In the genomic region with DNA sequence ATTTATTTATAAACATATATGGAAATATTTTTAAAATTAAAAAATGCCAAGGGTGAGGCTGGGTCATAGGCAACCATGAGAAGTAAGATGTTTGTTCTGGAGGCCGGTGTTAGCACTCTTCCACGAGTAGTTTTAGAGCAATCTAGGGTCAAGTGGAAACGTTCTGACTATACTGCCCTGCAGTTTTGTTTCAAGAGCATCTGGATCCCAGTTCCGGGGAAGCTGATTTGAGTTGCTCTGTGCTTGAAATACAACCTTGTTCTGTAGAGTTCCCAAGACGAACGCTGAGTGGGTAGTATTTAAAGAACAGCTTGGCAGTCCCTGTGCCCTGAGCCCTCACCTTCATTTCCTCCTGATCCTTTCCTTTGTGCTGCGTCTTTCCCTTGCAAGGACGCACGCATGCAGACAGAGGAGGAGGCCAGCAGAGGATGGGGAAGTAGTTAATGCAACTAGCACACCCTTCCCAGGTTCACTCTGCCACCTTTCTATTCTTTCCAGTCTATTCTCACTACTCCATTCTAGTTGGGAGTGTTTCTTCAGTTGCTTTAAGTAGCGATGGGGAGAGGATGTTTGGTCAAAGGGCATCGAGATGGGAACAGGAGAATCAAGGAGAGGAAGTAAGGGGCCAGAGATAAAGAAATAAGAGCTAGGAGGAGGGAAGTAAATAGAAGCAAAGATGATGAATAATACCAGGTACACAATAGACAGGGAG, we compare ENCODE assay signal across 1 cellular context.
TF ChIP-seq lines count a peak whose summit lies in the region.

No MANE protein-coding gene starts in this region.

TF ChIP-seq in endothelial cell of umbilical vein, 7 proteins besides CTCF, POLR2A, EP300 and RAD21:
- TF ChIP-seq JUN (IDR thresholded peaks at IDR 0.05; ENCODE audit: borderline replicate concordance, insufficient read depth, insufficient read length, low read depth) (no peak), GATA2 (IDR thresholded peaks at IDR 0.05; ENCODE audit: insufficient read depth, insufficient read length, low read depth, low read length) (peak; percentile 93), MYC (IDR thresholded peaks at IDR 0.05; ENCODE audit: low read depth, low read length) (no peak), EZH2 (IDR thresholded peaks at IDR 0.05; ENCODE audit: borderline replicate concordance, low read depth, low read length, severe bottlenecking) (no peak), FOS (IDR thresholded peaks at IDR 0.05; ENCODE audit: borderline replicate concordance, insufficient read depth, low read length) (peak; percentile 56), POLR2AphosphoS5 (IDR thresholded peaks at IDR 0.05; ENCODE audit: insufficient read depth, low read depth, low read length) (no peak)
- TF ChIP-seq, protein P1, sequence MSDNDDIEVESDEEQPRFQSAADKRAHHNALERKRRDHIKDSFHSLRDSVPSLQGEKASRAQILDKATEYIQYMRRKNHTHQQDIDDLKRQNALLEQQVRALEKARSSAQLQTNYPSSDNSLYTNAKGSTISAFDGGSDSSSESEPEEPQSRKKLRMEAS (IDR thresholded peaks at IDR 0.05; ENCODE audit: insufficient read depth, insufficient read length): no peak
